Comparison of ENCODE assay signal across 11 cellular contexts in the genomic region with DNA sequence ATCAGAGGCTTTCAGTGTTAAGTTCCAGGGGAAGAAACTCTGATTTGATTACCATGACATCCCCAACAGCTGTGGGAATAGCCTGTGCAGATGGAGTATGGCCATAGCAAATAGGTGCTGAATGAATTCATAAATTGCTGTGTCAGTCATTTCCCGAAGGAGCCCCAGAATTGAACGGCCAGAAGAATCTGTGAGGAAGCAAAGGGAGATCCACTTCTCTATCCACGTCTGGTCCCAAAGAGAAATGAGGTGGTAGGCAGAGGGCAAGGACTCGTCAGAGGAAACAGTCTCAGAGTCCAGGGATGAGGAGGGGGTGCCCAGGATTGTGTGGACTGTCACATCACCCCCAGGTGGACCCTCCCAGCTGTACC. TPM values are rescaled to one million over a fixed set of nuclear protein-coding genes. Genes with fewer than 3 reads are reported as not detected.
A peak's percentile ranks its signal among the peaks of the same experiment; 100 is the strongest.
DNase-seq lines count a peak whose midpoint lies in the region; ATAC-seq and TF ChIP-seq lines count a peak whose summit lies in the region.
"Had no signal": no experiment of that assay in that cellular context is flagged by ENCODE, and none has a peak within 500 bp of the region (broad histone marks: within the 10 kb centered on the region; RNA-seq: fewer than 3 reads in every experiment).

No MANE protein-coding gene starts in this region.

- H3K27me3 Mint-ChIP-seq in activated naive CD4-positive, alpha-beta T cell treated with anti-CD3 and anti-CD28 coated beads, Interleukin-2, amount 50 U/mL, for 24 hours: no peaks in the 10 kb centered on the region
- no peaks in the 10 kb centered on the region for H3K27me3 Mint-ChIP-seq in natural killer cell (ENCODE audit: low read depth in 2 of 2)
- peaks cover 78% of the 10 kb centered on the region for H3K27me3 Mint-ChIP-seq in H9 (ENCODE audit: low read depth)

- H2AK5ac ChIP-seq in H9 (ENCODE audit: insufficient read length, low read length): no peak overlapping the region

- H3K79me2 ChIP-seq in H9 (ENCODE audit: insufficient read depth, low read length): no peaks in the 10 kb centered on the region

- no peak overlapping the region for H4K8ac ChIP-seq in H9 (replicated peaks; ENCODE audit: insufficient read length, low read depth, low read length)

- no peak overlapping the region for H2BK120ac ChIP-seq in H9 (ENCODE audit: low read depth, low read length, poor library complexity, severe bottlenecking)

- no peak overlapping the region for H2BK5ac ChIP-seq in H9 (ENCODE audit: insufficient read length, low read length)

- peaks cover 2% of the 10 kb centered on the region for H4K20me1 ChIP-seq in H9 (ENCODE audit: control insufficient read depth, insufficient read depth, insufficient read length)

- no peak overlapping the region for H3K18ac ChIP-seq in H9 (ENCODE audit: insufficient read length, low read depth, low read length)

- peak overlapping the region; percentile 81 for H3K27ac ChIP-seq in urinary bladder (ENCODE audit: low read depth)
- no peak overlapping the region for H3K27ac ChIP-seq in H9 (ENCODE audit: insufficient read length, low read depth, low read length)

- WGBS in urinary bladder: 58% methylated on average over 4 of the region's 4 CpGs
- WGBS in H9 (ENCODE audit: extremely low coverage, insufficient read length, low lambda C conversion rate): no CpG with 5 or more reads among the region's 4 CpGs

- no peak overlapping the region for H3K23ac ChIP-seq in H9 (ENCODE audit: insufficient read length, low read depth, low read length)

- no peak overlapping the region for H3K4ac ChIP-seq in H9 (ENCODE audit: low read depth, low read length)

- no peak overlapping the region for H3K14ac ChIP-seq in H9 (ENCODE audit: insufficient read depth, low read length)

- H2BK12ac ChIP-seq in H9 (ENCODE audit: insufficient read length, low read depth, low read length): no peak overlapping the region

- DNase-seq in activated naive CD4-positive, alpha-beta T cell treated with anti-CD3 and anti-CD28 coated beads, Interleukin-2, amount 50 U/mL, for 16 hours: no peak
- DNase-seq in cardiac fibroblast (ENCODE audit: low read depth in 2 of 2): no peak
- no peak for DNase-seq in natural killer cell
- no peak for DNase-seq in DMS153 treated with DMSO at 0.1 percent for 48 hours (lab: John Stamatoyannopoulos, UW; ENCODE audit: unreplicated experiment)
- DNase-seq in H9: no peak
- DNase-seq: BE2C, midbrain, NCI-H1930 had no signal

- H3K9me3 Mint-ChIP-seq in activated naive CD4-positive, alpha-beta T cell treated with anti-CD3 and anti-CD28 coated beads, Interleukin-2, amount 50 U/mL, for 24 hours: no peaks in the 10 kb centered on the region
- H3K9me3 Mint-ChIP-seq in natural killer cell (no peaks in the 10 kb centered on the region), H9 (no peaks in the 10 kb centered on the region; a peak in 1 of 5 replicates)

- no peaks in the 10 kb centered on the region for H3K79me1 ChIP-seq in H9 (ENCODE audit: insufficient read depth, low read depth, low read length, poor library complexity, severe bottlenecking)

- intact Hi-C loops in natural killer cell (cut with micrococcal nuclease): no loop called here

- H3K36me3 ChIP-seq in urinary bladder (ENCODE audit: insufficient read depth): no peaks in the 10 kb centered on the region
- H3K36me3 ChIP-seq: BE2C had no signal

- peak overlapping the region; percentile 97 for H3K4me3 Mint-ChIP-seq in activated naive CD4-positive, alpha-beta T cell treated with anti-CD3 and anti-CD28 coated beads, Interleukin-2, amount 50 U/mL, for 24 hours
- H3K4me3 Mint-ChIP-seq in natural killer cell: peak overlapping the region; percentile 98
- H3K4me3 Mint-ChIP-seq in H9: peak overlapping the region in 1 of 2 experiments; percentile 38; a peak in 2 of 5 replicates

- H3K4me2 ChIP-seq in H9 (ENCODE audit: insufficient read depth, insufficient read length, low read length): no peak overlapping the region

- TF ChIP-seq CTCF in cardiac fibroblast (IDR thresholded peaks at IDR 0.05; ENCODE audit: low read depth, low read length): no peak
- no peak for TF ChIP-seq CTCF in natural killer cell (IDR thresholded peaks at IDR 0.05)
- TF ChIP-seq CTCF in H9 (conservative IDR thresholded peaks at IDR 0.05): no peak

- no peak for ATAC-seq in natural killer cell
- ATAC-seq in GM18873 (IDR thresholded peaks at IDR 0.05; ENCODE audit: low FRiP score, unreplicated experiment): no peak

- H3K27ac Mint-ChIP-seq in activated naive CD4-positive, alpha-beta T cell treated with anti-CD3 and anti-CD28 coated beads, Interleukin-2, amount 50 U/mL, for 24 hours: peak overlapping the region; percentile 95
- H3K27ac Mint-ChIP-seq in natural killer cell (peak overlapping the region; percentile 87 to 97), H9 (no peak overlapping the region)

- H3K4me3 ChIP-seq in cardiac fibroblast (replicated peaks in 1 of 2; ENCODE audit: low read depth in 2 of 2, low read length in 2 of 2) (peak overlapping the region; percentile 63 to 90), urinary bladder (ENCODE audit: low read depth, low read length) (peak overlapping the region; percentile 83)

- no peaks in the 10 kb centered on the region for H3K9me3 ChIP-seq in H9 (ENCODE audit: control insufficient read depth, low read depth, low read length)
- H3K9me3 ChIP-seq: BE2C had no signal

- no peak overlapping the region for H4K5ac ChIP-seq in H9 (ENCODE audit: insufficient read length, low read depth, low read length)

- H3K9ac ChIP-seq in H9 (ENCODE audit: extremely low read depth, insufficient read length, low read length): no peak overlapping the region

- H3K27me3 ChIP-seq in H9 (ENCODE audit: insufficient read depth, low read length): peaks cover 46% of the 10 kb centered on the region

- no peak overlapping the region for H3K56ac ChIP-seq in H9 (ENCODE audit: insufficient read length, low read depth, low read length)

- no peak overlapping the region for H2BK15ac ChIP-seq in H9 (ENCODE audit: low read depth, low read length)

- no peak overlapping the region for H2BK20ac ChIP-seq in H9 (ENCODE audit: low read depth, low read length, poor library complexity, severe bottlenecking)

- H2AFZ ChIP-seq in H9 (ENCODE audit: low read length): no peak overlapping the region

- no peak overlapping the region for H4K91ac ChIP-seq in H9 (ENCODE audit: insufficient read length, low read depth, low read length)

- peaks cover 3% of the 10 kb centered on the region for H3K36me3 Mint-ChIP-seq in activated naive CD4-positive, alpha-beta T cell treated with anti-CD3 and anti-CD28 coated beads, Interleukin-2, amount 50 U/mL, for 24 hours
- H3K36me3 Mint-ChIP-seq in natural killer cell (no peaks in the 10 kb centered on the region), H9 (ENCODE audit: insufficient read depth in 1 of 3, low read depth in 3 of 3) (peaks cover 4 to 13% (median 6%) of the 10 kb centered on the region in 3 experiments)

- H3K4me1 ChIP-seq in urinary bladder (ENCODE audit: insufficient read depth): no peaks in the 10 kb centered on the region
- H3K4me1 ChIP-seq in H9 (ENCODE audit: insufficient read depth, low read length): peaks cover 3% of the 10 kb centered on the region; the same call in 1 of the 2 replicates
- H3K4me1 ChIP-seq: BE2C had no signal

- H3K23me2 ChIP-seq in H9 (ENCODE audit: insufficient read length, low read depth, low read length, poor library complexity, severe bottlenecking): peaks cover 15% of the 10 kb centered on the region

- peaks cover 77% of the 10 kb centered on the region for H3K4me1 Mint-ChIP-seq in activated naive CD4-positive, alpha-beta T cell treated with anti-CD3 and anti-CD28 coated beads, Interleukin-2, amount 50 U/mL, for 24 hours
- peaks cover 77 to 84% of the 10 kb centered on the region in 2 donors for H3K4me1 Mint-ChIP-seq in natural killer cell
- H3K4me1 Mint-ChIP-seq in H9: peaks cover 37 to 45% of the 10 kb centered on the region in 2 experiments

- no peak overlapping the region for H3T11ph ChIP-seq in H9 (ENCODE audit: low read length)

RNA-seq across cellular contexts. Expression of gene TAF8, which starts 3.1 kb away (rescaled TPM):
- total RNA-seq in natural killer cell (10 to 100 TPM; 38.4 to 54.2 (median 47.5) TPM), urinary bladder (18.1 TPM), H9 (2021) (30.4 and 32.9 TPM in 2 replicates)
- polyA plus RNA-seq in urinary bladder: 13.4 TPM

Comparison
In these comparisons a context has a peak if more than half of its experiments do, and no peak if none do; other contexts are left out.
1. H3K27ac Mint-ChIP-seq: peak in activated naive CD4-positive, alpha-beta T cell treated with anti-CD3 and anti-CD28 coated beads, Interleukin-2, amount 50 U/mL, for 24 hours (single experiment) and natural killer cell (2 of 2); none in H9 (0 of 3).